ENCODE assay signal across 22 cellular contexts in the genomic region with DNA sequence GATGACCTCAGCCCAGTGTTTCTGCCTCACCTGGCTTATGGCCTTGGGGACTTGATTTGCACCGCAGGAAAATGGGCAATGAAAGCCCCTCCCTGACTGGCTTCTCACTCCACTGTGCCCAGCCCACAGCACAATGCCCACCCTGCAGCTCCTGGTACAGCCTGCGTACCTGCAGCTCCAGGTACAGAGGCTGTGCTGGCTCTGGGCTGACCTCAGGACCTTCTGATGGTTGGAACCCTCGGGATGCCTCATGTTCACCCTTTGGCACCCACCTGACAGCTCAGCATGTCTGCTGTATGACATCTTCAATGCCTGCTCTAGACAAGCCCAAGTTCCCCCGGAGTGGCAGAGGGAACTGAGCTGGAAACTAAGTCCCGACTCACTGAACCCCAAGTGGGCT.
DNase-seq lines count a peak whose midpoint lies in the region; ATAC-seq, FAIRE-seq and TF ChIP-seq lines count a peak whose summit lies in the region.
"Had no signal": no experiment of that assay in that cellular context is flagged by ENCODE, and none has a peak within 500 bp of the region (broad histone marks: within the 10 kb centered on the region; RNA-seq: fewer than 3 reads in every experiment).

No MANE protein-coding gene starts in this region.

- in situ Hi-C loops in HepG2 (cut with HindIII; ENCODE audit: extremely low pct_ligation_motif_present, low pct_unique_long_range_greater_than_20kb), result no loop called here

- no peaks in the 10 kb centered on the region for H3K4me1 ChIP-seq in HepG2 (ENCODE audit: insufficient read depth, low read length)
- peaks cover 0 to 5% (median 0%) of the 10 kb centered on the region in 4 donors for H3K4me1 ChIP-seq in right lobe of liver
- peaks cover 0 to 6% (median 0%) of the 10 kb centered on the region in 6 donors for H3K4me1 ChIP-seq in spleen
- peaks cover 0 to 5% (median 0%) of the 10 kb centered on the region in 4 donors for H3K4me1 ChIP-seq in upper lobe of left lung
- H3K4me1 ChIP-seq: A549; BLaER1 treated with 17β-estradiol and CSF1 and Interleukin-3, amounts not matched to agents 10 nM and 100 nM had no signal

- H3K4me2 ChIP-seq in HepG2 (ENCODE audit: low read depth, low read length), result no peak overlapping the region
- H3K4me2 ChIP-seq: A549; BLaER1 treated with 17β-estradiol and CSF1 and Interleukin-3, amounts not matched to agents 10 nM and 100 nM had no signal

- no peaks in the 10 kb centered on the region for H3K36me3 ChIP-seq in HepG2 (replicated peaks in 1 of 2; ENCODE audit: control insufficient read depth in 1 of 2, insufficient read depth in 2 of 2, low read length in 2 of 2)
- H3K36me3 ChIP-seq in right lobe of liver, result no peaks in the 10 kb centered on the region
- no peaks in the 10 kb centered on the region for H3K36me3 ChIP-seq in bronchial epithelial cell (ENCODE audit: control insufficient read depth, insufficient read depth, low read length)
- no peaks in the 10 kb centered on the region for H3K36me3 ChIP-seq in spleen
- H3K36me3 ChIP-seq in upper lobe of left lung, result no peaks in the 10 kb centered on the region
- H3K36me3 ChIP-seq: BLaER1 treated with 17β-estradiol and CSF1 and Interleukin-3, amounts not matched to agents 10 nM and 100 nM had no signal

- TF ChIP-seq EP300 in HepG2 (IDR thresholded peaks at IDR 0.05; ENCODE audit: low read depth in 2 of 2, low read length in 2 of 2) (no peak), HepG2 (CRISPR knock-in tag; IDR thresholded peaks at IDR 0.05; ENCODE audit: borderline replicate concordance) (no peak), upper lobe of left lung (IDR thresholded peaks at IDR 0.05) (no peak)

- BruUV-seq in HepG2 (replicated peaks; lab: Mats Ljungman, UMichigan), result no TSS peak

- H3K9me3 ChIP-seq in HepG2 (ENCODE audit: low read length) (no peaks in the 10 kb centered on the region), right lobe of liver (no peaks in the 10 kb centered on the region), spleen (no peaks in the 10 kb centered on the region), upper lobe of left lung (no peaks in the 10 kb centered on the region)
- H3K9me3 ChIP-seq: A549 had no signal

- H3K27me3 ChIP-seq in HepG2 (ENCODE audit: control insufficient read depth in 1 of 2, insufficient read depth in 2 of 2, low read length in 2 of 2) (no peaks in the 10 kb centered on the region; a peak in 1 of 5 replicates), right lobe of liver (no peaks in the 10 kb centered on the region), bronchial epithelial cell (ENCODE audit: control insufficient read depth, insufficient read depth, low read length) (no peaks in the 10 kb centered on the region), spleen (replicated peaks in 1 of 7) (peaks cover 0 to 48% (median 15%) of the 10 kb centered on the region in 7 donors), upper lobe of left lung (peaks cover 0 to 8% (median 2%) of the 10 kb centered on the region in 4 donors)
- H3K27me3 ChIP-seq: BLaER1 treated with 17β-estradiol and CSF1 and Interleukin-3, amounts not matched to agents 10 nM and 100 nM had no signal

- no peaks in the 10 kb centered on the region for H3K79me2 ChIP-seq in HepG2 (ENCODE audit: insufficient read depth, low read length)

- no peak overlapping the region for H3K9ac ChIP-seq in HepG2 (ENCODE audit: insufficient read depth, low read depth, low read length)
- H3K9ac ChIP-seq: BLaER1 treated with 17β-estradiol and CSF1 and Interleukin-3, amounts not matched to agents 10 nM and 100 nM had no signal

- intact Hi-C loops in HepG2 (cut with micrococcal nuclease; ENCODE audit: unreplicated experiment) (no loop called here), right lobe of liver (cut with DNase I) (no loop called here), spleen (cut with DNase I; ENCODE audit: low total_unique reads) (no loop called here)

- TF ChIP-seq POLR2A in HepG2 (IDR thresholded peaks at IDR 0.05; ENCODE audit: insufficient read depth in 1 of 2, low read depth in 2 of 2, low read length in 2 of 2) (no peak), right lobe of liver (IDR thresholded peaks at IDR 0.05) (no peak), spleen (IDR thresholded peaks at IDR 0.05) (no peak), upper lobe of left lung (IDR thresholded peaks at IDR 0.05) (no peak)

- H3K4me3 ChIP-seq in HepG2 (replicated peaks in 1 of 3; ENCODE audit: insufficient read depth in 1 of 3, low read depth in 2 of 3, low read length in 3 of 3), result no peak overlapping the region
- H3K4me3 ChIP-seq in right lobe of liver, result no peak overlapping the region
- H3K4me3 ChIP-seq in bronchial epithelial cell (ENCODE audit: low read depth, low read length), result no peak overlapping the region
- H3K4me3 ChIP-seq in spleen, result no peak overlapping the region
- no peak overlapping the region for H3K4me3 ChIP-seq in upper lobe of left lung
- H3K4me3 ChIP-seq: A549; BLaER1 treated with 17β-estradiol and CSF1 and Interleukin-3, amounts not matched to agents 10 nM and 100 nM had no signal

- ATAC-seq in HepG2 (peak; percentile 28; the same call in 2 of the 3 replicates), right lobe of liver (no peak), upper lobe of left lung (ENCODE audit: low FRiP score in 2 of 2) (peak; percentile 8 to 41)
- ATAC-seq: A549; CD8-positive, alpha-beta T cell had no signal

- no peak for FAIRE-seq in HepG2 (lab: Jason Lieb, UNC)
- peak; percentile 18 for FAIRE-seq in bronchial epithelial cell (lab: Jason Lieb, UNC)
- FAIRE-seq: A549, D721Med, G401.6, GM12891, GM19239 had no signal

- CTCF ChIA-PET in HepG2 (lab: Yijun Ruan, JAX; ENCODE audit: low intra/inter-chr PET ratio, low total read pairs), result no interaction called here

- no peak overlapping the region for H2AFZ ChIP-seq in HepG2 (ENCODE audit: low read length)

- POLR2A ChIA-PET in HepG2 (lab: Yijun Ruan, JAX), result no interaction called here

- no peaks in the 10 kb centered on the region for H4K20me1 ChIP-seq in HepG2 (ENCODE audit: insufficient read depth, low read length)
- H4K20me1 ChIP-seq: BLaER1 treated with 17β-estradiol and CSF1 and Interleukin-3, amounts not matched to agents 10 nM and 100 nM had no signal

- TF ChIP-seq RAD21 in HepG2 (CRISPR knock-in tag; IDR thresholded peaks at IDR 0.05), result no peak

- TF ChIP-seq CTCF in HepG2 (CRISPR knock-in tag; IDR thresholded peaks at IDR 0.05) (no peak), right lobe of liver (IDR thresholded peaks at IDR 0.05) (no peak), bronchial epithelial cell (IDR thresholded peaks at IDR 0.05; ENCODE audit: insufficient read depth, low read length, severe bottlenecking) (no peak), spleen (IDR thresholded peaks at IDR 0.05 in 8 of 11, conservative IDR thresholded peaks at IDR 0.05 in 3 of 11) (no peak), upper lobe of left lung (IDR thresholded peaks at IDR 0.05) (no peak)

- DNase-seq in HepG2 (ENCODE audit: low spot score) (no peak), right lobe of liver (no peak), bronchial epithelial cell (ENCODE audit: low read depth) (no peak), spleen (peak; percentile 51), upper lobe of left lung (peak in 1 of 2 donors; percentile 3), kidney tubule cell (ENCODE audit: low spot score) (no peak), anterior cingulate cortex (lab: John Stamatoyannopoulos, UW) (no peak)
- no peak for DNase-seq in activated CD8-positive, alpha-beta memory T cell treated with anti-CD3 and anti-CD28 coated beads for 24 hours
- DNase-seq: AML-193; Caco-2; Calu3; CD4-positive, alpha-beta T cell; CD8-positive, alpha-beta T cell; DMS79 treated with DMSO at 0.1 percent for 48 hours; GF-D8 had no signal

- H3K27ac ChIP-seq in HepG2 (ENCODE audit: extremely low read length, insufficient read depth, low read length) (no peak overlapping the region), right lobe of liver (no peak overlapping the region), spleen (no peak overlapping the region), upper lobe of left lung (no peak overlapping the region)
- H3K27ac ChIP-seq: 22Rv1; A549; BLaER1 treated with 17β-estradiol and CSF1 and Interleukin-3, amounts not matched to agents 10 nM and 100 nM had no signal

- no CpG with 5 or more reads among the region's 5 CpGs for WGBS in HepG2 (ENCODE audit: low lambda C conversion rate)
- no CpG with 5 or more reads among the region's 5 CpGs for WGBS in right lobe of liver (ENCODE audit: insufficient coverage, low coverage, low lambda C conversion rate, missing lambda C conversion rate)
- WGBS in spleen, 5 donors, result 81 to 95% (median 87%) methylated on average over 4 to 5 of the region's 5 CpGs
- 87 to 88% methylated on average over 4 to 5 of the region's 5 CpGs for WGBS in upper lobe of left lung, 2 donors

TF ChIP-seq in HepG2, 621 proteins besides CTCF, POLR2A, EP300 and RAD21 (continues in another document):
- no peak for TF ChIP-seq ZNF616 (CRISPR knock-in tag; IDR thresholded peaks at IDR 0.05; ENCODE audit: low read depth)
- TF ChIP-seq TCF7L2 (IDR thresholded peaks at IDR 0.05; ENCODE audit: low read depth, low read length), result no peak
- no peak for TF ChIP-seq ZNF83 (CRISPR knock-in tag; IDR thresholded peaks at IDR 0.05; ENCODE audit: borderline replicate concordance)
- no peak for TF ChIP-seq XBP1 (CRISPR knock-in tag; IDR thresholded peaks at IDR 0.05)
- TF ChIP-seq, protein P1, sequence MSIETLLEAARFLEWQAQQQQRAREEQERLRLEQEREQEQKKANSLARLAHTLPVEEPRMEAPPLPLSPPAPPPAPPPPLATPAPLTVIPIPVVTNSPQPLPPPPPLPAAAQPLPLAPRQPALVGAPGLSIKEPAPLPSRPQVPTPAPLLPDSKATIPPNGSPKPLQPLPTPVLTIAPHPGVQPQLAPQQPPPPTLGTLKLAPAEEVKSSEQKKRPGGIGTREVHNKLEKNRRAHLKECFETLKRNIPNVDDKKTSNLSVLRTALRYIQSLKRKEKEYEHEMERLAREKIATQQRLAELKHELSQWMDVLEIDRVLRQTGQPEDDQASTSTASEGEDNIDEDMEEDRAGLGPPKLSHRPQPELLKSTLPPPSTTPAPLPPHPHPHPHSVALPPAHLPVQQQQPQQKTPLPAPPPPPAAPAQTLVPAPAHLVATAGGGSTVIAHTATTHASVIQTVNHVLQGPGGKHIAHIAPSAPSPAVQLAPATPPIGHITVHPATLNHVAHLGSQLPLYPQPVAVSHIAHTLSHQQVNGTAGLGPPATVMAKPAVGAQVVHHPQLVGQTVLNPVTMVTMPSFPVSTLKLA (IDR thresholded peaks at IDR 0.05), result no peak
- no peak for TF ChIP-seq NFRKB (IDR thresholded peaks at IDR 0.05)
- TF ChIP-seq NFYC (CRISPR knock-in tag; IDR thresholded peaks at IDR 0.05), result no peak
- no peak for TF ChIP-seq CCAR2 (optimal IDR thresholded peaks at IDR 0.05; ENCODE audit: low read depth, low read length)
- TF ChIP-seq ZFY (CRISPR knock-in tag; IDR thresholded peaks at IDR 0.05), result no peak
- no peak for TF ChIP-seq ZNF20 (CRISPR knock-in tag; IDR thresholded peaks at IDR 0.05)
- no peak for TF ChIP-seq ZBTB42 (CRISPR knock-in tag; IDR thresholded peaks at IDR 0.05)

Comparison
In these comparisons a context has a peak if more than half of its experiments do, and no peak if none do; other contexts are left out.
1. ATAC-seq: peak in HepG2 (single experiment) and upper lobe of left lung (2 of 2); none in right lobe of liver (0 of 4).